1 cellular context compared by ENCODE assay signal in genomic region chr10:97498076-97498840, GRCh38.
TF ChIP-seq lines count a peak whose summit lies in the region.

TSS of gene MMS19 (minus strand) at chr10:97498422. CDS start at chr10:97498384, 38 bp downstream.

TF ChIP-seq in HepG2, 621 proteins besides CTCF, POLR2A, EP300 and RAD21 (continued from another document and continues in another):
- TF ChIP-seq DZIP1 (CRISPR knock-in tag; IDR thresholded peaks at IDR 0.05) = no peak
- TF ChIP-seq AHDC1 (CRISPR knock-in tag; IDR thresholded peaks at IDR 0.05; ENCODE audit: borderline replicate concordance) = no peak
- no peak for TF ChIP-seq CC2D1A (CRISPR knock-in tag; IDR thresholded peaks at IDR 0.05)
- no peak for TF ChIP-seq SNAPC5 (CRISPR knock-in tag; IDR thresholded peaks at IDR 0.05; ENCODE audit: borderline replicate concordance)
- no peak for TF ChIP-seq ATF3 (CRISPR knock-in tag; IDR thresholded peaks at IDR 0.05)
- peak; percentile 72; the same call in 1 of the 2 replicates for TF ChIP-seq ZFP91 (CRISPR knock-in tag; IDR thresholded peaks at IDR 0.05; ENCODE audit: borderline replicate concordance)
- no peak for TF ChIP-seq SNRNP70 (IDR thresholded peaks at IDR 0.05; ENCODE audit: low read depth, low read length)
- TF ChIP-seq CHD2 (IDR thresholded peaks at IDR 0.05; ENCODE audit: low read depth, low read length) = no peak
- TF ChIP-seq GPN1 (CRISPR knock-in tag; IDR thresholded peaks at IDR 0.05; ENCODE audit: borderline replicate concordance) = no peak
- no peak for TF ChIP-seq NFE2L1 (CRISPR knock-in tag; IDR thresholded peaks at IDR 0.05; ENCODE audit: borderline replicate concordance)
- TF ChIP-seq MEIS1 (CRISPR knock-in tag; IDR thresholded peaks at IDR 0.05; ENCODE audit: borderline replicate concordance) = no peak; the same call in 1 of the 2 replicates
- 0 out of 2 replicates have a peak, but pooled peaks have one; percentile 8 for TF ChIP-seq KMT2A (CRISPR knock-in tag; IDR thresholded peaks at IDR 0.05)
- TF ChIP-seq ZSCAN30 (CRISPR knock-in tag; IDR thresholded peaks at IDR 0.05) = no peak
- no peak; the same call in none of the 2 replicates for TF ChIP-seq PHF20 (CRISPR knock-in tag; IDR thresholded peaks at IDR 0.05)
- TF ChIP-seq POLR2AphosphoS2 (IDR thresholded peaks at IDR 0.05; ENCODE audit: low read depth, low read length) = no peak
- TF ChIP-seq NFIB (CRISPR knock-in tag; IDR thresholded peaks at IDR 0.05; ENCODE audit: borderline replicate concordance) = no peak
- TF ChIP-seq CCAR2 (optimal IDR thresholded peaks at IDR 0.05; ENCODE audit: low read depth, low read length) = no peak
- TF ChIP-seq ZKSCAN8 (CRISPR knock-in tag; IDR thresholded peaks at IDR 0.05; ENCODE audit: borderline replicate concordance) = no peak
- TF ChIP-seq DR1 (CRISPR knock-in tag; IDR thresholded peaks at IDR 0.05) = no peak
- TF ChIP-seq NR0B2 (CRISPR knock-in tag; IDR thresholded peaks at IDR 0.05) = no peak
- TF ChIP-seq ZNF251 (CRISPR knock-in tag; IDR thresholded peaks at IDR 0.05) = no peak
- peak; percentile 70 for TF ChIP-seq JARID2 (CRISPR knock-in tag; IDR thresholded peaks at IDR 0.05; ENCODE audit: insufficient replicate concordance)
- TF ChIP-seq SP2 (CRISPR knock-in tag; IDR thresholded peaks at IDR 0.05) = peak; percentile 74
- TF ChIP-seq ZNF337 (CRISPR knock-in tag; IDR thresholded peaks at IDR 0.05; ENCODE audit: borderline replicate concordance, low read depth) = no peak
- TF ChIP-seq ZNF101 (CRISPR knock-in tag; IDR thresholded peaks at IDR 0.05; ENCODE audit: borderline replicate concordance, low read depth) = no peak
- TF ChIP-seq ZFP62 (CRISPR knock-in tag; IDR thresholded peaks at IDR 0.05) = no peak
- no peak for TF ChIP-seq ZNF530 (CRISPR knock-in tag; IDR thresholded peaks at IDR 0.05; ENCODE audit: low read depth)
- peak; percentile 33; the same call in 1 of the 2 replicates for TF ChIP-seq ZBED4 (CRISPR knock-in tag; IDR thresholded peaks at IDR 0.05; ENCODE audit: borderline replicate concordance)
- TF ChIP-seq DNMT1 (CRISPR knock-in tag; IDR thresholded peaks at IDR 0.05) = no peak
- TF ChIP-seq GZF1 (CRISPR knock-in tag; IDR thresholded peaks at IDR 0.05) = no peak
- no peak for TF ChIP-seq ZNF382 (CRISPR knock-in tag; IDR thresholded peaks at IDR 0.05; ENCODE audit: borderline replicate concordance)
- TF ChIP-seq SP5 (CRISPR knock-in tag; IDR thresholded peaks at IDR 0.05; ENCODE audit: borderline replicate concordance, low read depth) = peak; percentile 27
- no peak for TF ChIP-seq HNRNPUL1 (IDR thresholded peaks at IDR 0.05; ENCODE audit: low read depth, low read length)
- no peak for TF ChIP-seq ATRX (CRISPR knock-in tag; IDR thresholded peaks at IDR 0.05; ENCODE audit: borderline replicate concordance)
- no peak for TF ChIP-seq ZNF770 (CRISPR knock-in tag; IDR thresholded peaks at IDR 0.05)
- TF ChIP-seq MTF1 (CRISPR knock-in tag; IDR thresholded peaks at IDR 0.05) = no peak
- no peak; the same call in 1 of the 2 replicates for TF ChIP-seq IRF2 (CRISPR knock-in tag; IDR thresholded peaks at IDR 0.05)
- TF ChIP-seq SNAPC2 (CRISPR knock-in tag; IDR thresholded peaks at IDR 0.05) = peak; percentile 69; the same call in 1 of the 2 replicates
- TF ChIP-seq TEF (CRISPR knock-in tag; IDR thresholded peaks at IDR 0.05) = no peak
- TF ChIP-seq ZNF274 (CRISPR knock-in tag; IDR thresholded peaks at IDR 0.05) = peak; percentile 86; the same call in 1 of the 2 replicates
- peak; percentile 20; the same call in 1 of the 2 replicates for TF ChIP-seq NCOR1 (IDR thresholded peaks at IDR 0.05; ENCODE audit: borderline replicate concordance, low read length)
- no peak for TF ChIP-seq ZNF616 (CRISPR knock-in tag; IDR thresholded peaks at IDR 0.05; ENCODE audit: low read depth)
- TF ChIP-seq KLF13 (CRISPR knock-in tag; IDR thresholded peaks at IDR 0.05) = no peak
- 0 out of 2 replicates have a peak, but pooled peaks have one; percentile 56 for TF ChIP-seq MYNN (CRISPR knock-in tag; IDR thresholded peaks at IDR 0.05; ENCODE audit: low read depth)
- no peak for TF ChIP-seq GABPA (IDR thresholded peaks at IDR 0.05; ENCODE audit: low read depth, low read length)
- TF ChIP-seq GABPA (CRISPR knock-in tag; IDR thresholded peaks at IDR 0.05; ENCODE audit: low read depth) = no peak
- TF ChIP-seq MAF1 (CRISPR knock-in tag; IDR thresholded peaks at IDR 0.05; ENCODE audit: borderline replicate concordance) = no peak
- TF ChIP-seq ZBTB7B (CRISPR knock-in tag; IDR thresholded peaks at IDR 0.05) = no peak
- no peak for TF ChIP-seq FIP1L1 (IDR thresholded peaks at IDR 0.05; ENCODE audit: borderline replicate concordance, insufficient read depth, low read depth, low read length)
- TF ChIP-seq MBD4 (IDR thresholded peaks at IDR 0.05; ENCODE audit: borderline replicate concordance, low read length) = no peak
- no peak for TF ChIP-seq SMARCC2 (IDR thresholded peaks at IDR 0.05)
